ENCODE assay signal across 1 cellular context in the genomic region with DNA sequence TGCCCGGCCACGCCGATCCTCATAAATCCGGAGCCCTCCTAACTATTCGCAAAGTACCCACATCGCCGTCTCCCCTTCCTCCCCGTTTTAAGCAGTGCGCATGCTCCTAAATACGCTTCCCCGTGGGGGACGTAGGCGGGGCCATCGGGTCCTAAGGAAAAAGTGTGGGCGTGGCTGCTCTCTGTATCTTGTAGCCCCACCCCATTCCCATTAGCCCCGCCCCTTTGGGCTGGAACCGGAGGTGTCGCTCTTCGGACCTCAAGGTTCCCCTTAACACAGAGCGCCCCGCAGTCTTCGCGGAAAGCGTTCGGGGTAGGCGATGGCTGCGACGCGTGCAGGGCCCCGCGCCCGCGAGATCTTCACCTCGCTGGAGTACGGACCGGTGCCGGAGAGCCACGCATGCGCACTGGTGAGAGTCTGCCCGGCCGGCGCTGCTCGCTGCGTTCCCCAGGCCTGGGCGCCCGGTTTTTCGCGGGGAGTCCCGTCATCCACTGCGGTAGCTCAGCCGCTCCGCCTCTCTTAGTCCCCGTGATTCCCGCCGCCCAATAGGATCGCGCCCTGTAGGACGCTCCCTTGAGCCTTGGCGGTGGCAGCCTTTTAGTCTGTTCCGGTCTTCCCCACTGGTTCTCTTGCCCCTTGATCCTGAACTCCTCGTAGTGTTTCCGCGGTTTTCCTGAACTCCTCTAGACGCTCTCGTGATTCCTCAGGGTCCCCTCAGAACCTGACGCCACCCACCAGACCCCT.
TF ChIP-seq lines count a peak whose summit lies in the region.

A gene (plus strand): TSS at position 213 of the 744 bp plus-strand sequence. CDS start 107 bp downstream, at position 320.

TF ChIP-seq in HepG2, 621 proteins besides CTCF, POLR2A, EP300 and RAD21 (continued from another document and continues in another):
- TF ChIP-seq ZNF607 (CRISPR knock-in tag; IDR thresholded peaks at IDR 0.05; ENCODE audit: borderline replicate concordance) (no peak), YEATS2 (CRISPR knock-in tag; IDR thresholded peaks at IDR 0.05; ENCODE audit: borderline replicate concordance) (peak; percentile 88), REXO4 (CRISPR knock-in tag; IDR thresholded peaks at IDR 0.05; ENCODE audit: borderline replicate concordance) (no peak), CHD2 (IDR thresholded peaks at IDR 0.05; ENCODE audit: low read depth, low read length) (peak; percentile 87), REPIN1 (CRISPR knock-in tag; IDR thresholded peaks at IDR 0.05; ENCODE audit: borderline replicate concordance, low read depth) (peak; percentile 21; the same call in 1 of the 2 replicates), SIN3B (IDR thresholded peaks at IDR 0.05; ENCODE audit: low read length) (no peak), ZNF382 (CRISPR knock-in tag; IDR thresholded peaks at IDR 0.05; ENCODE audit: borderline replicate concordance) (no peak), ZNF781 (CRISPR knock-in tag; IDR thresholded peaks at IDR 0.05; ENCODE audit: borderline replicate concordance, not compliant biosample characterization) (no peak), ZNF629 (CRISPR knock-in tag; conservative IDR thresholded peaks at IDR 0.05) (no peak), DNMT3B (CRISPR knock-in tag; conservative IDR thresholded peaks at IDR 0.05) (0 out of 2 replicates have a peak, but pooled peaks have one; percentile 44), NFE2 (CRISPR knock-in tag; IDR thresholded peaks at IDR 0.05) (no peak), ZNF205 (CRISPR knock-in tag; IDR thresholded peaks at IDR 0.05) (0 out of 2 replicates have a peak, but pooled peaks have one; percentile 30), ZNF136 (CRISPR knock-in tag; IDR thresholded peaks at IDR 0.05; ENCODE audit: low read depth) (no peak), ZNF3 (CRISPR knock-in tag; IDR thresholded peaks at IDR 0.05) (no peak), XBP1 (CRISPR knock-in tag; IDR thresholded peaks at IDR 0.05) (no peak), MLLT10 (CRISPR knock-in tag; IDR thresholded peaks at IDR 0.05) (no peak), ZNF326 (CRISPR knock-in tag; IDR thresholded peaks at IDR 0.05; ENCODE audit: borderline replicate concordance) (no peak), ZNF749 (CRISPR knock-in tag; IDR thresholded peaks at IDR 0.05; ENCODE audit: borderline replicate concordance) (no peak), NR2F1 (CRISPR knock-in tag; IDR thresholded peaks at IDR 0.05) (no peak), MAFG (CRISPR knock-in tag; IDR thresholded peaks at IDR 0.05) (no peak), ZNF83 (CRISPR knock-in tag; IDR thresholded peaks at IDR 0.05; ENCODE audit: borderline replicate concordance) (no peak), BCL6 (CRISPR knock-in tag; IDR thresholded peaks at IDR 0.05) (no peak)
- TF ChIP-seq, protein P1, sequence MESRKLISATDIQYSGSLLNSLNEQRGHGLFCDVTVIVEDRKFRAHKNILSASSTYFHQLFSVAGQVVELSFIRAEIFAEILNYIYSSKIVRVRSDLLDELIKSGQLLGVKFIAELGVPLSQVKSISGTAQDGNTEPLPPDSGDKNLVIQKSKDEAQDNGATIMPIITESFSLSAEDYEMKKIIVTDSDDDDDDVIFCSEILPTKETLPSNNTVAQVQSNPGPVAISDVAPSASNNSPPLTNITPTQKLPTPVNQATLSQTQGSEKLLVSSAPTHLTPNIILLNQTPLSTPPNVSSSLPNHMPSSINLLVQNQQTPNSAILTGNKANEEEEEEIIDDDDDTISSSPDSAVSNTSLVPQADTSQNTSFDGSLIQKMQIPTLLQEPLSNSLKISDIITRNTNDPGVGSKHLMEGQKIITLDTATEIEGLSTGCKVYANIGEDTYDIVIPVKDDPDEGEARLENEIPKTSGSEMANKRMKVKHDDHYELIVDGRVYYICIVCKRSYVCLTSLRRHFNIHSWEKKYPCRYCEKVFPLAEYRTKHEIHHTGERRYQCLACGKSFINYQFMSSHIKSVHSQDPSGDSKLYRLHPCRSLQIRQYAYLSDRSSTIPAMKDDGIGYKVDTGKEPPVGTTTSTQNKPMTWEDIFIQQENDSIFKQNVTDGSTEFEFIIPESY (CRISPR knock-in tag; IDR thresholded peaks at IDR 0.05), result no peak
- TF ChIP-seq, protein P2, sequence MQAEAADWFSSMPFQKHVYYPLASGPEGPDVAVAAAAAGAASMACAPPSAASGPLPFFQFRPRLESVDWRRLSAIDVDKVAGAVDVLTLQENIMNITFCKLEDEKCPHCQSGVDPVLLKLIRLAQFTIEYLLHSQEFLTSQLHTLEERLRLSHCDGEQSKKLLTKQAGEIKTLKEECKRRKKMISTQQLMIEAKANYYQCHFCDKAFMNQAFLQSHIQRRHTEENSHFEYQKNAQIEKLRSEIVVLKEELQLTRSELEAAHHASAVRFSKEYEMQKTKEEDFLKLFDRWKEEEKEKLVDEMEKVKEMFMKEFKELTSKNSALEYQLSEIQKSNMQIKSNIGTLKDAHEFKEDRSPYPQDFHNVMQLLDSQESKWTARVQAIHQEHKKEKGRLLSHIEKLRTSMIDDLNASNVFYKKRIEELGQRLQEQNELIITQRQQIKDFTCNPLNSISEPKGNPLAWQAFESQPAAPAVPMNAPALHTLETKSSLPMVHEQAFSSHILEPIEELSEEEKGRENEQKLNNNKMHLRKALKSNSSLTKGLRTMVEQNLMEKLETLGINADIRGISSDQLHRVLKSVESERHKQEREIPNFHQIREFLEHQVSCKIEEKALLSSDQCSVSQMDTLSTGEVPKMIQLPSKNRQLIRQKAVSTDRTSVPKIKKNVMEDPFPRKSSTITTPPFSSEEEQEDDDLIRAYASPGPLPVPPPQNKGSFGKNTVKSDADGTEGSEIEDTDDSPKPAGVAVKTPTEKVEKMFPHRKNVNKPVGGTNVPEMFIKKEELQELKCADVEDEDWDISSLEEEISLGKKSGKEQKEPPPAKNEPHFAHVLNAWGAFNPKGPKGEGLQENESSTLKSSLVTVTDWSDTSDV (CRISPR knock-in tag; IDR thresholded peaks at IDR 0.05), result no peak
- TF ChIP-seq, protein P3, sequence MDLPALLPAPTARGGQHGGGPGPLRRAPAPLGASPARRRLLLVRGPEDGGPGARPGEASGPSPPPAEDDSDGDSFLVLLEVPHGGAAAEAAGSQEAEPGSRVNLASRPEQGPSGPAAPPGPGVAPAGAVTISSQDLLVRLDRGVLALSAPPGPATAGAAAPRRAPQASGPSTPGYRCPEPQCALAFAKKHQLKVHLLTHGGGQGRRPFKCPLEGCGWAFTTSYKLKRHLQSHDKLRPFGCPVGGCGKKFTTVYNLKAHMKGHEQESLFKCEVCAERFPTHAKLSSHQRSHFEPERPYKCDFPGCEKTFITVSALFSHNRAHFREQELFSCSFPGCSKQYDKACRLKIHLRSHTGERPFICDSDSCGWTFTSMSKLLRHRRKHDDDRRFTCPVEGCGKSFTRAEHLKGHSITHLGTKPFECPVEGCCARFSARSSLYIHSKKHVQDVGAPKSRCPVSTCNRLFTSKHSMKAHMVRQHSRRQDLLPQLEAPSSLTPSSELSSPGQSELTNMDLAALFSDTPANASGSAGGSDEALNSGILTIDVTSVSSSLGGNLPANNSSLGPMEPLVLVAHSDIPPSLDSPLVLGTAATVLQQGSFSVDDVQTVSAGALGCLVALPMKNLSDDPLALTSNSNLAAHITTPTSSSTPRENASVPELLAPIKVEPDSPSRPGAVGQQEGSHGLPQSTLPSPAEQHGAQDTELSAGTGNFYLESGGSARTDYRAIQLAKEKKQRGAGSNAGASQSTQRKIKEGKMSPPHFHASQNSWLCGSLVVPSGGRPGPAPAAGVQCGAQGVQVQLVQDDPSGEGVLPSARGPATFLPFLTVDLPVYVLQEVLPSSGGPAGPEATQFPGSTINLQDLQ (CRISPR knock-in tag; IDR thresholded peaks at IDR 0.05), result no peak
- TF ChIP-seq, protein P4, sequence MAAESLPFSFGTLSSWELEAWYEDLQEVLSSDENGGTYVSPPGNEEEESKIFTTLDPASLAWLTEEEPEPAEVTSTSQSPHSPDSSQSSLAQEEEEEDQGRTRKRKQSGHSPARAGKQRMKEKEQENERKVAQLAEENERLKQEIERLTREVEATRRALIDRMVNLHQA (CRISPR knock-in tag; IDR thresholded peaks at IDR 0.05), result no peak
- TF ChIP-seq, protein P5, sequence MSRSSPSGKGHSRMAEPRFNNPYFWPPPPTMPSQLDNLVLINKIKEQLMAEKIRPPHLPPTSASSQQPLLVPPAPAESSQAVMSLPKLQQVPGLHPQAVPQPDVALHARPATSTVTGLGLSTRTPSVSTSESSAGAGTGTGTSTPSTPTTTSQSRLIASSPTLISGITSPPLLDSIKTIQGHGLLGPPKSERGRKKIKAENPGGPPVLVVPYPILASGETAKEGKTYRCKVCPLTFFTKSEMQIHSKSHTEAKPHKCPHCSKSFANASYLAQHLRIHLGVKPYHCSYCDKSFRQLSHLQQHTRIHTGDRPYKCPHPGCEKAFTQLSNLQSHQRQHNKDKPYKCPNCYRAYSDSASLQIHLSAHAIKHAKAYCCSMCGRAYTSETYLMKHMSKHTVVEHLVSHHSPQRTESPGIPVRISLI (CRISPR knock-in tag; IDR thresholded peaks at IDR 0.05; ENCODE audit: borderline replicate concordance), result no peak
- TF ChIP-seq, protein P6, sequence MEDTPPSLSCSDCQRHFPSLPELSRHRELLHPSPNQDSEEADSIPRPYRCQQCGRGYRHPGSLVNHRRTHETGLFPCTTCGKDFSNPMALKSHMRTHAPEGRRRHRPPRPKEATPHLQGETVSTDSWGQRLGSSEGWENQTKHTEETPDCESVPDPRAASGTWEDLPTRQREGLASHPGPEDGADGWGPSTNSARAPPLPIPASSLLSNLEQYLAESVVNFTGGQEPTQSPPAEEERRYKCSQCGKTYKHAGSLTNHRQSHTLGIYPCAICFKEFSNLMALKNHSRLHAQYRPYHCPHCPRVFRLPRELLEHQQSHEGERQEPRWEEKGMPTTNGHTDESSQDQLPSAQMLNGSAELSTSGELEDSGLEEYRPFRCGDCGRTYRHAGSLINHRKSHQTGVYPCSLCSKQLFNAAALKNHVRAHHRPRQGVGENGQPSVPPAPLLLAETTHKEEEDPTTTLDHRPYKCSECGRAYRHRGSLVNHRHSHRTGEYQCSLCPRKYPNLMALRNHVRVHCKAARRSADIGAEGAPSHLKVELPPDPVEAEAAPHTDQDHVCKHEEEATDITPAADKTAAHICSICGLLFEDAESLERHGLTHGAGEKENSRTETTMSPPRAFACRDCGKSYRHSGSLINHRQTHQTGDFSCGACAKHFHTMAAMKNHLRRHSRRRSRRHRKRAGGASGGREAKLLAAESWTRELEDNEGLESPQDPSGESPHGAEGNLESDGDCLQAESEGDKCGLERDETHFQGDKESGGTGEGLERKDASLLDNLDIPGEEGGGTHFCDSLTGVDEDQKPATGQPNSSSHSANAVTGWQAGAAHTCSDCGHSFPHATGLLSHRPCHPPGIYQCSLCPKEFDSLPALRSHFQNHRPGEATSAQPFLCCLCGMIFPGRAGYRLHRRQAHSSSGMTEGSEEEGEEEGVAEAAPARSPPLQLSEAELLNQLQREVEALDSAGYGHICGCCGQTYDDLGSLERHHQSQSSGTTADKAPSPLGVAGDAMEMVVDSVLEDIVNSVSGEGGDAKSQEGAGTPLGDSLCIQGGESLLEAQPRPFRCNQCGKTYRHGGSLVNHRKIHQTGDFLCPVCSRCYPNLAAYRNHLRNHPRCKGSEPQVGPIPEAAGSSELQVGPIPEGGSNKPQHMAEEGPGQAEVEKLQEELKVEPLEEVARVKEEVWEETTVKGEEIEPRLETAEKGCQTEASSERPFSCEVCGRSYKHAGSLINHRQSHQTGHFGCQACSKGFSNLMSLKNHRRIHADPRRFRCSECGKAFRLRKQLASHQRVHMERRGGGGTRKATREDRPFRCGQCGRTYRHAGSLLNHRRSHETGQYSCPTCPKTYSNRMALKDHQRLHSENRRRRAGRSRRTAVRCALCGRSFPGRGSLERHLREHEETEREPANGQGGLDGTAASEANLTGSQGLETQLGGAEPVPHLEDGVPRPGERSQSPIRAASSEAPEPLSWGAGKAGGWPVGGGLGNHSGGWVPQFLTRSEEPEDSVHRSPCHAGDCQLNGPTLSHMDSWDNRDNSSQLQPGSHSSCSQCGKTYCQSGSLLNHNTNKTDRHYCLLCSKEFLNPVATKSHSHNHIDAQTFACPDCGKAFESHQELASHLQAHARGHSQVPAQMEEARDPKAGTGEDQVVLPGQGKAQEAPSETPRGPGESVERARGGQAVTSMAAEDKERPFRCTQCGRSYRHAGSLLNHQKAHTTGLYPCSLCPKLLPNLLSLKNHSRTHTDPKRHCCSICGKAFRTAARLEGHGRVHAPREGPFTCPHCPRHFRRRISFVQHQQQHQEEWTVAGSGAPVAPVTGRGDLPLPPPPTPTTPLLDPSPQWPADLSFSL (CRISPR knock-in tag; IDR thresholded peaks at IDR 0.05), result no peak
- TF ChIP-seq, protein P7, sequence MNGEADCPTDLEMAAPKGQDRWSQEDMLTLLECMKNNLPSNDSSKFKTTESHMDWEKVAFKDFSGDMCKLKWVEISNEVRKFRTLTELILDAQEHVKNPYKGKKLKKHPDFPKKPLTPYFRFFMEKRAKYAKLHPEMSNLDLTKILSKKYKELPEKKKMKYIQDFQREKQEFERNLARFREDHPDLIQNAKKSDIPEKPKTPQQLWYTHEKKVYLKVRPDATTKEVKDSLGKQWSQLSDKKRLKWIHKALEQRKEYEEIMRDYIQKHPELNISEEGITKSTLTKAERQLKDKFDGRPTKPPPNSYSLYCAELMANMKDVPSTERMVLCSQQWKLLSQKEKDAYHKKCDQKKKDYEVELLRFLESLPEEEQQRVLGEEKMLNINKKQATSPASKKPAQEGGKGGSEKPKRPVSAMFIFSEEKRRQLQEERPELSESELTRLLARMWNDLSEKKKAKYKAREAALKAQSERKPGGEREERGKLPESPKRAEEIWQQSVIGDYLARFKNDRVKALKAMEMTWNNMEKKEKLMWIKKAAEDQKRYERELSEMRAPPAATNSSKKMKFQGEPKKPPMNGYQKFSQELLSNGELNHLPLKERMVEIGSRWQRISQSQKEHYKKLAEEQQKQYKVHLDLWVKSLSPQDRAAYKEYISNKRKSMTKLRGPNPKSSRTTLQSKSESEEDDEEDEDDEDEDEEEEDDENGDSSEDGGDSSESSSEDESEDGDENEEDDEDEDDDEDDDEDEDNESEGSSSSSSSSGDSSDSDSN (CRISPR knock-in tag; IDR thresholded peaks at IDR 0.05), result peak; percentile 42; the same call in 1 of the 2 replicates
